Comparison of ENCODE assay signal across 8 cellular contexts in the genomic region with DNA sequence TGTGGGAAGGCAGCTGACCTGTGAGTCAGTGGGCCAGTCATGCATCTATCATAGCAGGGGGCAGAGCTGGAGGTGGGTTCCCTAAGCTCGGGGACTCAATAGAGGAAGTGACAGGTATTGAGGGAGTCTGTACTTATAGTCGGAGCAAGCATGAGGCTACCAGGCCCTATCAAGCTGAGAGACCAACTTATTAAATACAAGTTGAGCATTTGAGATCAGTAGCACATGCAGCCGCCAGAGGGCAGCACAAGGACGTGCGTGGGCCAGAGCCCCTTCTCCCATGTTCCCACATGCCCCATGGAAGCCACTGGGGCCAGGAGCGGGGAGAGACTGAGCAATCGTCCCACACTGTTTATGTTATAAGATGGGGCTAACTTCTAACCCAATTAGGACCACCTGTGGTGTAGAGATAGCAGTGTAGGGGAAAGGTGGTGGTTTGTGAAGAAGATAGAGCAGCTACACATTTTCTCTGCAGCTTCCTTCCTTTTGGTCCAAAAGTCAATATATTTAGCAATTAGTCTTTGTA. TPM values are rescaled to one million over a fixed set of nuclear protein-coding genes. Genes with fewer than 3 reads are reported as not detected.
DNase-seq lines count a peak whose midpoint lies in the region; ATAC-seq and TF ChIP-seq lines count a peak whose summit lies in the region.

No MANE protein-coding gene starts in this region.

- peaks cover 2% of the 10 kb centered on the region for H3K36me3 Mint-ChIP-seq in T-helper 17 cell (ENCODE audit: low read depth)

- H3K4me3 ChIP-seq in AG09309 (ENCODE audit: control insufficient read depth, low read depth, low read length) (no peak overlapping the region), astrocyte of the spinal cord (ENCODE audit: low read depth, low read length) (no peak overlapping the region), kidney epithelial cell (ENCODE audit: low read depth, low read length) (no peak overlapping the region), sigmoid colon (no peak overlapping the region)

- peak; percentile 75 for TF ChIP-seq CTCF in AG09309 (IDR thresholded peaks at IDR 0.05; ENCODE audit: control insufficient read depth, insufficient read depth, low read depth, low read length, missing control alignments)
- TF ChIP-seq CTCF in astrocyte of the spinal cord (IDR thresholded peaks at IDR 0.05; ENCODE audit: low read depth, low read length) = peak; percentile 70
- TF ChIP-seq CTCF in kidney epithelial cell (IDR thresholded peaks at IDR 0.05; ENCODE audit: insufficient read depth, low read length, poor library complexity, severe bottlenecking) = peak; percentile 70
- TF ChIP-seq CTCF in sigmoid colon (IDR thresholded peaks at IDR 0.05) = peak in 2 of 4 experiments; percentile 17 to 40

- 17 to 64% methylated on average over 7 of the region's 7 CpGs for WGBS in sigmoid colon, 2 donors

- peaks cover 8% of the 10 kb centered on the region for H3K4me1 Mint-ChIP-seq in T-helper 17 cell

- no peaks in the 10 kb centered on the region for H3K27me3 Mint-ChIP-seq in T-helper 17 cell

- H3K36me3 ChIP-seq in kidney epithelial cell (ENCODE audit: control insufficient read depth, insufficient read depth, low read length) = peaks cover 1% of the 10 kb centered on the region
- H3K36me3 ChIP-seq in sigmoid colon = peaks cover 0 to 29% (median 13%) of the 10 kb centered on the region in 4 donors

- H3K27me3 ChIP-seq in kidney epithelial cell (ENCODE audit: control insufficient read depth, insufficient read depth, low read length) = no peaks in the 10 kb centered on the region
- no peaks in the 10 kb centered on the region for H3K27me3 ChIP-seq in sigmoid colon

- ATAC-seq in GM18498 (IDR thresholded peaks at IDR 0.05; ENCODE audit: unreplicated experiment) (peak; percentile 76), T-helper 17 cell (peak; percentile 74)

- no peak for TF ChIP-seq POLR2A in sigmoid colon (IDR thresholded peaks at IDR 0.05)

- no peak overlapping the region for H3K27ac ChIP-seq in sigmoid colon

- no peaks in the 10 kb centered on the region for H3K9me3 ChIP-seq in T-helper 17 cell (ENCODE audit: control insufficient read depth, low read length, poor library complexity, severe bottlenecking)
- H3K9me3 ChIP-seq in sigmoid colon = no peaks in the 10 kb centered on the region

- in situ Hi-C loops in astrocyte of the spinal cord (cut with HindIII; ENCODE audit: low sequenced_read_pairs) = no loop called here

- DNase-seq in AG09309 (ENCODE audit: low read depth) (no peak), KG1 (lab: John Stamatoyannopoulos, UW) (peak; percentile 70), T-helper 17 cell (peak; percentile 34 to 51 (median 42)), astrocyte of the spinal cord (ENCODE audit: low read depth, low spot score) (peak; percentile 50), kidney epithelial cell (ENCODE audit: low read depth) (no peak), sigmoid colon (no peak)
- peak; percentile 15 for DNase-seq in stimulated activated CD8-positive, alpha-beta memory T cell treated with anti-CD3 and anti-CD28 coated beads, Interleukin-12 subunit alpha, Interleukin-12 subunit beta, amount 100 ng/mL, for 4 hours (ENCODE audit: low read depth)

- intact Hi-C loops in sigmoid colon (cut with DNase I) = no loop called here

- H3K4me3 Mint-ChIP-seq in T-helper 17 cell = no peak overlapping the region

- H3K4me1 ChIP-seq in sigmoid colon = no peaks in the 10 kb centered on the region

- H3K27ac Mint-ChIP-seq in T-helper 17 cell = no peak overlapping the region

- no peak for TF ChIP-seq EP300 in sigmoid colon (IDR thresholded peaks at IDR 0.05)

RNA-seq across cellular contexts. Expression of gene STK31, which starts 13.0 kb away (rescaled TPM):
- total RNA-seq in T-helper 17 cell (under 1 TPM; 0.26 to 0.80 TPM), kidney epithelial cell (0.58 and 0.89 TPM in 2 replicates), sigmoid colon (under 1 TPM in 2 of 4 donors, not detected in 2; 0.16 to 0.54 TPM)
- under 1 TPM in 1 of 3 donors, not detected in 2; 0.23 TPM for polyA plus RNA-seq in sigmoid colon

RNA-seq across cellular contexts. Expression of gene FAM221A, which starts 17.0 kb away (rescaled TPM):
- total RNA-seq in T-helper 17 cell (1 to 10 TPM; 4.8 to 6.2 TPM), kidney epithelial cell (14.2 and 15.5 TPM in 2 replicates), sigmoid colon (10 to 100 TPM in 3 of 4 donors, 1 to 10 TPM in 1; 9.4 to 16.3 (median 11.3) TPM)
- 1 to 10 TPM; 8.0 to 9.0 (median 8.6) TPM for polyA plus RNA-seq in sigmoid colon

Comparison
In these comparisons a context has a peak if more than half of its experiments do, and no peak if none do; other contexts are left out.
1. DNase-seq: peak in KG1 (single experiment), T-helper 17 cell (3 of 3), astrocyte of the spinal cord (single experiment) and stimulated activated CD8-positive, alpha-beta memory T cell treated with anti-CD3 and anti-CD28 coated beads, Interleukin-12 subunit alpha, Interleukin-12 subunit beta, amount 100 ng/mL, for 4 hours (single experiment); none in AG09309 (single experiment), kidney epithelial cell (single experiment) and sigmoid colon (single experiment).